Comparison of ENCODE assay signal across 12 cellular contexts in genomic region chr12:27260746-27261145, GRCh38. TPM values are rescaled to one million over a fixed set of nuclear protein-coding genes. Genes with fewer than 3 reads are reported as not detected.
DNase-seq lines count a peak whose midpoint lies in the region; ATAC-seq and TF ChIP-seq lines count a peak whose summit lies in the region.
"Had no signal": no experiment of that assay in that cellular context is flagged by ENCODE, and none has a peak within 500 bp of the region (broad histone marks: within the 10 kb centered on the region; RNA-seq: fewer than 3 reads in every experiment).

No MANE protein-coding gene starts in this region.

- no peaks in the 10 kb centered on the region for H3K36me3 ChIP-seq in skeletal muscle satellite cell (ENCODE audit: insufficient read depth, low read length)

- in situ Hi-C loops in ACHN (cut with HindIII; ENCODE audit: low pct_ligation_motif_present, low pct_unique_long_range_greater_than_20kb, low sequenced_read_pairs) = no loop called here

- 0 out of 2 replicates have a peak overlapping the region, but pooled peaks have one; percentile 20 for H3K4me3 ChIP-seq in GM08714 (ENCODE audit: low read length)
- no peak overlapping the region for H3K4me3 ChIP-seq in fibroblast of villous mesenchyme (ENCODE audit: low read depth, low read length)
- H3K4me3 ChIP-seq in skeletal muscle satellite cell (ENCODE audit: low read length) = peak overlapping the region; percentile 42

- no peak for TF ChIP-seq CTCF in fibroblast of villous mesenchyme (IDR thresholded peaks at IDR 0.05; ENCODE audit: insufficient read depth, low read depth, low read length)

- ATAC-seq in GM19035 (IDR thresholded peaks at IDR 0.05; ENCODE audit: unreplicated experiment) (no peak), GM19455 (IDR thresholded peaks at IDR 0.05; ENCODE audit: unreplicated experiment) (no peak)

- no peaks in the 10 kb centered on the region for H3K9me3 ChIP-seq in skeletal muscle satellite cell (replicated peaks; ENCODE audit: low read length)
- H3K9me3 ChIP-seq: Caco-2 had no signal

- no peaks in the 10 kb centered on the region for H3K27me3 ChIP-seq in skeletal muscle satellite cell (ENCODE audit: control insufficient read depth, insufficient read depth, low read length)

- peak; percentile 29 for DNase-seq in astrocyte of the hippocampus (ENCODE audit: low read depth, low spot score)
- peak; percentile 84 for DNase-seq in fibroblast of villous mesenchyme (ENCODE audit: low read depth)
- DNase-seq in DMS153 treated with DMSO at 0.1 percent for 48 hours (lab: John Stamatoyannopoulos, UW; ENCODE audit: unreplicated experiment) = no peak
- DNase-seq in ACHN = no peak
- DNase-seq: activated CD8-positive, alpha-beta memory T cell treated with anti-CD3 and anti-CD28 coated beads, Interleukin-2, amount 50 U/mL, for 48 hours; Caco-2; NCI-H510A had no signal

- peak overlapping the region; percentile 26 for H3K9ac ChIP-seq in skeletal muscle satellite cell (ENCODE audit: low read depth, low read length)
- H3K9ac ChIP-seq: parathyroid adenoma had no signal

- peaks cover 34% of the 10 kb centered on the region for H3K4me1 ChIP-seq in skeletal muscle satellite cell (ENCODE audit: control insufficient read depth, insufficient read depth, low read length)
- H3K4me1 ChIP-seq: Caco-2 had no signal

- H3K4me2 ChIP-seq in skeletal muscle satellite cell (ENCODE audit: low read length) = peak overlapping the region; percentile 67

RNA-seq across cellular contexts. Expression of gene STK38L, which starts 16.7 kb away (rescaled TPM):
- total RNA-seq in fibroblast of villous mesenchyme = 38.9 and 57.7 TPM in 2 replicates
- 11.4 and 14.9 TPM in 2 replicates for total RNA-seq in skeletal muscle satellite cell (2012; rRNA removed)

Comparison
In these comparisons a context has a peak if more than half of its experiments do, and no peak if none do; other contexts are left out.
1. DNase-seq: peak in astrocyte of the hippocampus (single experiment) and fibroblast of villous mesenchyme (single experiment); none in DMS153 treated with DMSO at 0.1 percent for 48 hours (single experiment) and ACHN (single experiment).